In the genomic region with DNA sequence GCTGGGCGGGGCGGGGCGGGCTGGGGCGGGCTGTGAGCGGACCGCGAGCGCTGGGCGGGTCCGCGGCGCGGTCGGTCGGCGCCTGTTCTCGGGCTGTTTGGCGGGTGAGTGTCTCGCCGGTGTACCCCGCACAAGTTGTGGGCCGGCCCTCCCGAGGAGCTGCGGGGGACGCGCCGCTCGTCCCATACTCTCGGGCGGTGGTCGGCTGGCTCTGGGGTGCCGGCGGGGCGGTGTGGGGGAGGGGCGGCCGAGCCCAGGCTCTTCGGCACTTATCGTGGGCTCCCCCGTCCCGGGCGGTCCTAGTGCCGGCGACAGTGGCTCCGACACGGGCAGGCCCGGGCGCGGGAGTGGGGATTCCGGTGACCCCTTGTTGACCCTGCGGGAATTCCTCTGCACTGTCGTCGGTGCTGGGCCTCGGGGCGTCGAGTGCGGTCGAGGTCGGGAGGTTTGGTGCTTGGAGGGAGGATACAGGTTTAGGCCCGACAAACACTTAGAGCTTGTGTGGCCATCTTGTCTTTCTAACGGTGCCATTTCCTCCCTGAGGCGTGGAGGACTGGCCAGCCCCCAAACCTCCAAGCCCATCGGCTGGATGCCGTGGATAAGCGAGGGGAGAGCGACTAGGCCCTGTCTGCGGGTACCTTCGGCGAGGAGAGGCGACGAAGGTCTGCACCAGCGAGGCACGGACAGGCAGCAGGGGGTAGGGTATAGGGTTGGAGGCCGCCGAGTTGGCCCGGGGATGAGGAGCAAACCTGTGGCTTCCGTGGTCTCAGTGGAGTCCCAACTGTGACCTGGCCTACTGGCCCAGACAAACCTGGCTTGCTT, we compare ENCODE assay signal across 8 cellular contexts. TPM values are rescaled to one million over a fixed set of nuclear protein-coding genes. Genes with fewer than 3 reads are reported as not detected.
DNase-seq lines count a peak whose midpoint lies in the region; ATAC-seq and TF ChIP-seq lines count a peak whose summit lies in the region.

A gene (plus strand): TSS at position 47 of the 822 bp plus-strand sequence. CDS start 8,308 bp downstream, outside the sequence.

- WGBS in hepatocyte (ENCODE audit: low lambda C conversion rate, missing lambda C conversion rate): under 1% methylated on average over 44 of the region's 76 CpGs

- peaks cover 55% of the 10 kb centered on the region for H4K20me1 ChIP-seq in hepatocyte (ENCODE audit: insufficient read depth, poor library complexity, severe bottlenecking)

- H3K27me3 ChIP-seq in hepatocyte (no peaks in the 10 kb centered on the region), gastrocnemius medialis (no peaks in the 10 kb centered on the region)

- peak within 1 kb of the TSS; percentile 92 for H3K4me2 ChIP-seq in hepatocyte

- peak within 1 kb of the TSS; percentile 96 for H3K9ac ChIP-seq in SK-N-MC (ENCODE audit: insufficient read length)

- DNase-seq in Caki2 (ENCODE audit: low read depth): peak; percentile 73
- DNase-seq in SK-N-MC (ENCODE audit: low read depth, low spot score): no peak
- peak in 52 of 56 donors; percentile 39 to 95 (median 81) for DNase-seq in amygdala (lab: John Stamatoyannopoulos, UW)
- peak; percentile 86 for DNase-seq in hepatocyte (ENCODE audit: low spot score)
- DNase-seq in gastrocnemius medialis: peak in 1 of 2 donors; percentile 65
- DNase-seq in globus pallidus (ENCODE audit: low spot score): no peak

- intact Hi-C loops in gastrocnemius medialis (cut with DNase I; ENCODE audit: low total_unique reads): loop anchor here (1.0 to 5.0 kb wide), 8 partner anchors 40 to 1064 kb away; a partner anchor contains a TSS

- ATAC-seq in GM19452 (IDR thresholded peaks at IDR 0.05; ENCODE audit: unreplicated experiment) (peak; percentile 36), HG03565 (IDR thresholded peaks at IDR 0.05; ENCODE audit: unreplicated experiment) (peak; percentile 21), gastrocnemius medialis (peak; percentile 46 to 49)

- in situ Hi-C loops in Caki2 (cut with HindIII; ENCODE audit: low pct_unique_long_range_greater_than_20kb, low sequenced_read_pairs): no loop called here
- in situ Hi-C loops in gastrocnemius medialis (cut with MboI; ENCODE audit: low sequenced_read_pairs in 4 of 4): no loop called here

- no peaks in the 10 kb centered on the region for H3K9me2 ChIP-seq in hepatocyte (replicated peaks; ENCODE audit: insufficient read depth)

- H3K36me3 ChIP-seq in SK-N-MC (ENCODE audit: insufficient read depth, low read length): peaks cover 23% of the 10 kb centered on the region
- no peaks in the 10 kb centered on the region for H3K36me3 ChIP-seq in hepatocyte (replicated peaks; ENCODE audit: insufficient read depth, low read depth)
- no peaks in the 10 kb centered on the region for H3K36me3 ChIP-seq in gastrocnemius medialis

- H3K79me2 ChIP-seq in hepatocyte: peaks cover 89% of the 10 kb centered on the region

- peaks cover 47% of the 10 kb centered on the region for H3K4me1 ChIP-seq in hepatocyte (ENCODE audit: insufficient read depth)
- peaks cover 74 to 78% of the 10 kb centered on the region in 2 donors for H3K4me1 ChIP-seq in gastrocnemius medialis

- H3K27ac ChIP-seq in SK-N-MC: peak within 1 kb of the TSS; percentile 95
- H3K27ac ChIP-seq in hepatocyte: peak within 1 kb of the TSS; percentile 99
- peak within 1 kb of the TSS; percentile 97 to 99 (median 98) for H3K27ac ChIP-seq in gastrocnemius medialis

- TF ChIP-seq CTCF in hepatocyte (IDR thresholded peaks at IDR 0.05; ENCODE audit: poor library complexity) (no peak), gastrocnemius medialis (IDR thresholded peaks at IDR 0.05 in 4 of 5, conservative IDR thresholded peaks at IDR 0.05 in 1 of 5) (no peak)

- H3K4me3 ChIP-seq in SK-N-MC (peak within 1 kb of the TSS; percentile 88), hepatocyte (peak within 1 kb of the TSS; percentile 87), gastrocnemius medialis (peak within 1 kb of the TSS; percentile 67 to 92 (median 83))

- peak within 1 kb of the TSS; percentile 48 for H2AFZ ChIP-seq in hepatocyte

- TF ChIP-seq POLR2A in gastrocnemius medialis (IDR thresholded peaks at IDR 0.05): peak; percentile 82 to 92

- H3K9me3 ChIP-seq in SK-N-MC (ENCODE audit: low read depth, low read length): no peaks in the 10 kb centered on the region
- no peaks in the 10 kb centered on the region for H3K9me3 ChIP-seq in hepatocyte (ENCODE audit: low read depth)
- no peaks in the 10 kb centered on the region for H3K9me3 ChIP-seq in gastrocnemius medialis

RNA-seq across cellular contexts. Expression of the gene that starts here (rescaled TPM):
- total RNA-seq in Caki2 (2014; rRNA removed; shearing (Covaris generic); ENCODE audit: low replicate concordance): 226 and 281 TPM in 2 replicates
- total RNA-seq in hepatocyte: 373 and 388 TPM in 2 replicates
- 314 and 315 TPM in 2 replicates for polyA plus RNA-seq in hepatocyte
- 100 to 1,000 TPM in 2 of 4 donors, 10 to 100 TPM in 2; 81.3 to 130 (median 99.3) TPM for total RNA-seq in gastrocnemius medialis

Comparison
In these comparisons a context has a peak if more than half of its experiments do, and no peak if none do; other contexts are left out.
1. DNase-seq: peak in Caki2 (single experiment), amygdala (52 of 56) and hepatocyte (single experiment); none in SK-N-MC (single experiment) and globus pallidus (single experiment).
2. Peak in every context shown above with its lines, with median percentiles within 50 percentile points of each other: ATAC-seq, H3K27ac ChIP-seq and H3K4me3 ChIP-seq.